In the genomic region with DNA sequence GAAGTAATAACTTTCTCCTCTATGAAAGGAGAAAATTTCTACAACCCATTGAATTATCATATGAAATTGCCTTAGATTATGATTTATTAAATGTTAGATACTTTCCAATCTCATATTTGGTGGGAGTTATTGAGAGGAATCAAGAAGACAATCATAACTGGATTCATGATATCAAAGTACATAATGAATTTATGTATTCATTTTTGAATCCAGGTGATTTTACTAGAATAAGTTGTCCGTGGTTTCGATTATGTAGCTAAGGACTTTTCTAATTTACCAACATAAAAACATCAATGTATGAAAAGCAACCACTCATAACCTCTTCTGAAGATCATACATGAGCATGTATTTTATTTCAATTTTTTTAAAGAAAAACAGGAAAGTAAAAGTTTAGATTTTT, we compare ENCODE assay signal across 30 cellular contexts.
DNase-seq lines count a peak whose midpoint lies in the region; ATAC-seq, FAIRE-seq and TF ChIP-seq lines count a peak whose summit lies in the region.
"Had no signal": no experiment of that assay in that cellular context is flagged by ENCODE, and none has a peak within 500 bp of the region (broad histone marks: within the 10 kb centered on the region; RNA-seq: fewer than 3 reads in every experiment).

No MANE protein-coding gene starts in this region.

- H3K4me3 ChIP-seq in K562 = no peak overlapping the region
- H3K4me3 ChIP-seq: A549; BLaER1; BLaER1 treated with 17β-estradiol and CSF1 and Interleukin-3, amounts not matched to agents 10 nM and 100 nM had no signal

- CTCF ChIA-PET in K562 (lab: Yijun Ruan, JAX; ENCODE audit: low intra/inter-chr PET ratio) = no interaction called here

- H3K27ac ChIP-seq in K562 (ENCODE audit: extremely low read depth, low read depth, low read length) = no peak overlapping the region
- H3K27ac ChIP-seq: 22Rv1; A549; BLaER1; BLaER1 treated with 17β-estradiol and CSF1 and Interleukin-3, amounts not matched to agents 10 nM and 100 nM; C4-2B had no signal

- no TSS peak for BruUV-seq in K562 (replicated peaks; lab: Mats Ljungman, UMichigan)

- H4K20me1 ChIP-seq in K562 (replicated peaks; ENCODE audit: control insufficient read depth, insufficient read depth, low read length) = no peaks in the 10 kb centered on the region
- H4K20me1 ChIP-seq: BLaER1; BLaER1 treated with 17β-estradiol and CSF1 and Interleukin-3, amounts not matched to agents 10 nM and 100 nM had no signal

- no peak for TF ChIP-seq EP300 in K562 (IDR thresholded peaks at IDR 0.05; ENCODE audit: low read length)

- intact Hi-C loops in K562 (cut with micrococcal nuclease) = no loop called here

- POLR2A ChIA-PET in K562 (lab: Yijun Ruan, JAX) = interaction anchor here (0.6 kb wide), 1 partner anchor 226 kb away, joined by 3 read pairs; no protein-coding TSS in a partner anchor

- H3K9me3 ChIP-seq in K562 (replicated peaks; ENCODE audit: control insufficient read depth, insufficient read depth, low read depth, low read length) = no peaks in the 10 kb centered on the region
- H3K9me3 ChIP-seq: A549; BE2C; BLaER1; BLaER1 treated with 17β-estradiol and CSF1 and Interleukin-3, amounts not matched to agents 10 nM and 100 nM; Caco-2 had no signal

- H3K9me1 ChIP-seq in K562 (ENCODE audit: control insufficient read depth, insufficient read depth, low read length) = no peaks in the 10 kb centered on the region

- H3K4me2 ChIP-seq in K562 (ENCODE audit: insufficient read depth, low read length) = no peak overlapping the region
- H3K4me2 ChIP-seq: A549; BLaER1; BLaER1 treated with 17β-estradiol and CSF1 and Interleukin-3, amounts not matched to agents 10 nM and 100 nM had no signal

- WGBS in K562 (ENCODE audit: insufficient coverage, low coverage, missing lambda C conversion rate) = under 1% methylated on average over 2 of the region's 2 CpGs

- no peak for TF ChIP-seq RAD21 in K562 (CRISPR knock-in tag; conservative IDR thresholded peaks at IDR 0.05 in 1 of 2, IDR thresholded peaks at IDR 0.05 in 1 of 2)

- H3K4me1 ChIP-seq in K562 (replicated peaks in 1 of 2; ENCODE audit: control insufficient read depth in 2 of 2, insufficient read depth in 2 of 2, low read length in 2 of 2) = no peaks in the 10 kb centered on the region
- H3K4me1 ChIP-seq: A549; BE2C; BLaER1; BLaER1 treated with 17β-estradiol and CSF1 and Interleukin-3, amounts not matched to agents 10 nM and 100 nM; Caco-2 had no signal

- in situ Hi-C loops in K562 (cut with MboI) = no loop called here

- FAIRE-seq in K562 (lab: Jason Lieb, UNC) (no peak), frontal cortex (lab: Jason Lieb, UNC) (peak; percentile 56)
- FAIRE-seq: A549, D721Med had no signal

- TF ChIP-seq POLR2A in K562 (conservative IDR thresholded peaks at IDR 0.05) = no peak

- no peak for DNase-seq in K562 (ENCODE audit: extremely low read depth in 1 of 4, low spot score in 3 of 4)
- DNase-seq in frontal cortex (ENCODE audit: low spot score in 2 of 2) = no peak
- DNase-seq in stimulated activated CD4-positive, alpha-beta T cell treated with anti-CD3 and anti-CD28 coated beads, Interleukin-2, amount 100 ng/mL, for 24 hours = no peak
- DNase-seq: 8988T; ACHN; AML-193; BE2C; C1 segment of cervical spinal cord; Caco-2; Calu3; CD4-positive, alpha-beta memory T cell; CD4-positive, alpha-beta T cell; CD4-positive, CD25-positive, alpha-beta regulatory T cell; CD8-positive, alpha-beta memory T cell; CD8-positive, alpha-beta T cell; COR-L47; DMS 273 treated with DMSO at 0.1 percent for 48 hours; DMS153; DMS53; DMS79; DMS79 treated with DMSO at 0.1 percent for 48 hours; DND-41; EL had no signal

- no peaks in the 10 kb centered on the region for H3K36me3 ChIP-seq in K562 (ENCODE audit: control insufficient read depth, insufficient read depth, low read length)
- H3K36me3 ChIP-seq: BE2C; BLaER1; BLaER1 treated with 17β-estradiol and CSF1 and Interleukin-3, amounts not matched to agents 10 nM and 100 nM had no signal

- H3K9ac ChIP-seq in K562 (ENCODE audit: insufficient read depth in 1 of 2, low read depth in 2 of 2, low read length in 2 of 2) = no peak overlapping the region
- H3K9ac ChIP-seq: BLaER1; BLaER1 treated with 17β-estradiol and CSF1 and Interleukin-3, amounts not matched to agents 10 nM and 100 nM had no signal

- TF ChIP-seq CTCF in K562 (IDR thresholded peaks at IDR 0.05 in 2 of 3, conservative IDR thresholded peaks at IDR 0.05 in 1 of 3; ENCODE audit: insufficient read depth in 2 of 3, low read depth in 1 of 3, low read length in 3 of 3) = no peak

- H3K79me2 ChIP-seq in K562 (ENCODE audit: control insufficient read depth, insufficient read depth, low read length) = no peaks in the 10 kb centered on the region

- H2AFZ ChIP-seq in K562 (ENCODE audit: low read depth, low read length) = no peak overlapping the region

- H3K27me3 ChIP-seq in K562 (ENCODE audit: control insufficient read depth in 2 of 2, insufficient read depth in 2 of 2, low read length in 2 of 2) = no peaks in the 10 kb centered on the region
- H3K27me3 ChIP-seq: BE2C; BLaER1; BLaER1 treated with 17β-estradiol and CSF1 and Interleukin-3, amounts not matched to agents 10 nM and 100 nM had no signal

- no peak for ATAC-seq in K562
- no peak for ATAC-seq in HG02588 (IDR thresholded peaks at IDR 0.05; ENCODE audit: unreplicated experiment)
- ATAC-seq: A549; CD8-positive, alpha-beta T cell had no signal

TF ChIP-seq in K562, 482 proteins besides CTCF, POLR2A, EP300 and RAD21:
- TF ChIP-seq, protein P1, sequence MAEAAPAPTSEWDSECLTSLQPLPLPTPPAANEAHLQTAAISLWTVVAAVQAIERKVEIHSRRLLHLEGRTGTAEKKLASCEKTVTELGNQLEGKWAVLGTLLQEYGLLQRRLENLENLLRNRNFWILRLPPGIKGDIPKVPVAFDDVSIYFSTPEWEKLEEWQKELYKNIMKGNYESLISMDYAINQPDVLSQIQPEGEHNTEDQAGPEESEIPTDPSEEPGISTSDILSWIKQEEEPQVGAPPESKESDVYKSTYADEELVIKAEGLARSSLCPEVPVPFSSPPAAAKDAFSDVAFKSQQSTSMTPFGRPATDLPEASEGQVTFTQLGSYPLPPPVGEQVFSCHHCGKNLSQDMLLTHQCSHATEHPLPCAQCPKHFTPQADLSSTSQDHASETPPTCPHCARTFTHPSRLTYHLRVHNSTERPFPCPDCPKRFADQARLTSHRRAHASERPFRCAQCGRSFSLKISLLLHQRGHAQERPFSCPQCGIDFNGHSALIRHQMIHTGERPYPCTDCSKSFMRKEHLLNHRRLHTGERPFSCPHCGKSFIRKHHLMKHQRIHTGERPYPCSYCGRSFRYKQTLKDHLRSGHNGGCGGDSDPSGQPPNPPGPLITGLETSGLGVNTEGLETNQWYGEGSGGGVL (CRISPR knock-in tag; IDR thresholded peaks at IDR 0.05) = no peak
- TF ChIP-seq, protein P2, sequence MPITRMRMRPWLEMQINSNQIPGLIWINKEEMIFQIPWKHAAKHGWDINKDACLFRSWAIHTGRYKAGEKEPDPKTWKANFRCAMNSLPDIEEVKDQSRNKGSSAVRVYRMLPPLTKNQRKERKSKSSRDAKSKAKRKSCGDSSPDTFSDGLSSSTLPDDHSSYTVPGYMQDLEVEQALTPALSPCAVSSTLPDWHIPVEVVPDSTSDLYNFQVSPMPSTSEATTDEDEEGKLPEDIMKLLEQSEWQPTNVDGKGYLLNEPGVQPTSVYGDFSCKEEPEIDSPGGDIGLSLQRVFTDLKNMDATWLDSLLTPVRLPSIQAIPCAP (CRISPR knock-in tag; IDR thresholded peaks at IDR 0.05; ENCODE audit: borderline replicate concordance) = no peak
- TF ChIP-seq MYBL2 (IDR thresholded peaks at IDR 0.05; ENCODE audit: low read depth) (no peak), MYBL2 (CRISPR knock-in tag; IDR thresholded peaks at IDR 0.05; ENCODE audit: borderline replicate concordance) (no peak), TFAM (CRISPR knock-in tag; conservative IDR thresholded peaks at IDR 0.05) (peak; percentile 91; the same call in 1 of the 2 replicates), ZNF140 (CRISPR knock-in tag; IDR thresholded peaks at IDR 0.05) (no peak), GATAD2A (IDR thresholded peaks at IDR 0.05) (no peak), ZNF785 (CRISPR knock-in tag; IDR thresholded peaks at IDR 0.05) (no peak), ZNF507 (tag; conservative IDR thresholded peaks at IDR 0.05) (peak; percentile 15; the same call in 1 of the 2 replicates)
TF ChIP-seq in K562: peak in this region for 2.
